1 cellular context compared by ENCODE assay signal in genomic region chr16:3785413-3785812, GRCh38.
TF ChIP-seq lines count a peak whose summit lies in the region.

No MANE protein-coding gene starts in this region.

TF ChIP-seq in GM12878, 131 proteins besides CTCF, POLR2A, EP300 and RAD21 (continued from another document):
- TF ChIP-seq ZNF687 (IDR thresholded peaks at IDR 0.05) = no peak
